Comparison of ENCODE assay signal across 8 cellular contexts in genomic region chr12:47870175-47870781, GRCh38. TPM values are rescaled to one million over a fixed set of nuclear protein-coding genes. Genes with fewer than 3 reads are reported as not detected.
DNase-seq lines count a peak whose midpoint lies in the region; ATAC-seq and TF ChIP-seq lines count a peak whose summit lies in the region.

No MANE protein-coding gene starts in this region.

- H2AFZ ChIP-seq in OCI-LY7 (ENCODE audit: low read length): no peak overlapping the region
- H2AFZ ChIP-seq in trophoblast cell (ENCODE audit: insufficient read depth, low read length, poor library complexity): no peak overlapping the region

- no peak overlapping the region for H3K9ac ChIP-seq in trophoblast cell (ENCODE audit: low read length)

- H2BK12ac ChIP-seq in trophoblast cell (ENCODE audit: low read length): no peak overlapping the region

- H3K14ac ChIP-seq in trophoblast cell (ENCODE audit: low read length): no peak overlapping the region

- no peaks in the 10 kb centered on the region for H3K9me2 ChIP-seq in OCI-LY7 (ENCODE audit: insufficient read depth, low read length)

- H3K27me3 ChIP-seq in esophagus squamous epithelium (no peaks in the 10 kb centered on the region), trophoblast cell (ENCODE audit: insufficient read depth, low read length) (no peaks in the 10 kb centered on the region), prostate gland (replicated peaks; ENCODE audit: insufficient read depth) (no peaks in the 10 kb centered on the region)

- DNase-seq in AG08396 (ENCODE audit: low spot score): peak; percentile 55
- peak; percentile 24 for DNase-seq in OCI-LY7 (ENCODE audit: low spot score)
- no peak for DNase-seq in esophagus squamous epithelium (lab: John Stamatoyannopoulos, UW)
- peak; percentile 74 to 76 for DNase-seq in trophoblast cell
- no peak for DNase-seq in prostate gland (ENCODE audit: low spot score)
- no peak for DNase-seq in GF-D8 (lab: John Stamatoyannopoulos, UW)

- TF ChIP-seq CTCF in OCI-LY7 (conservative IDR thresholded peaks at IDR 0.05; ENCODE audit: low read length) (peak; percentile 57), esophagus squamous epithelium (IDR thresholded peaks at IDR 0.05) (peak in 5 of 6 experiments; percentile 18 to 24 (median 23)), prostate gland (IDR thresholded peaks at IDR 0.05) (peak in 1 of 4 experiments; percentile 15)

- H4K20me1 ChIP-seq in OCI-LY7 (ENCODE audit: insufficient read depth, low read length): no peaks in the 10 kb centered on the region

- H3K23ac ChIP-seq in trophoblast cell (ENCODE audit: low read length): no peak overlapping the region

- BruUV-seq in OCI-LY7 (replicated peaks; lab: Mats Ljungman, UMichigan): no TSS peak

- CTCF ChIA-PET in OCI-LY7 (lab: Charles Lee; ENCODE audit: unreplicated experiment): interaction anchor here (0.6 kb wide), 3 partner anchors 19 to 219 kb away, joined by 3 to 9 read pairs (median 5); no protein-coding TSS in a partner anchor

- no peak overlapping the region for H4K91ac ChIP-seq in trophoblast cell (ENCODE audit: low read depth, low read length)

- H4K8ac ChIP-seq in trophoblast cell (ENCODE audit: low read depth, low read length): no peak overlapping the region

- H2AK5ac ChIP-seq in trophoblast cell (ENCODE audit: low read length): peak overlapping the region; percentile 18

- peak; percentile 21 for TF ChIP-seq POLR2A in GM18526 (IDR thresholded peaks at IDR 0.05; ENCODE audit: extremely low read depth, insufficient read length)
- TF ChIP-seq POLR2A in esophagus squamous epithelium (IDR thresholded peaks at IDR 0.05): no peak
- no peak for TF ChIP-seq POLR2A in prostate gland (IDR thresholded peaks at IDR 0.05)

- H3K4me2 ChIP-seq in OCI-LY7 (ENCODE audit: low read length) (no peak overlapping the region), trophoblast cell (ENCODE audit: low read length) (no peak overlapping the region)

- intact Hi-C loops in OCI-LY7 (cut with micrococcal nuclease; ENCODE audit: unreplicated experiment): loop anchor here (1.0 kb wide), 1 partner anchor 79 kb away; no protein-coding TSS in a partner anchor
- intact Hi-C loops in esophagus squamous epithelium (cut with DNase I): no loop called here
- intact Hi-C loops in prostate gland (cut with DNase I): no loop called here

- H3K79me1 ChIP-seq in trophoblast cell (ENCODE audit: low read length): no peaks in the 10 kb centered on the region

- POLR2A ChIA-PET in OCI-LY7 (lab: Charles Lee): interaction anchor here (0.5 to 1.5 kb wide), 6 partner anchors 11 to 107 kb away, joined by 3 to 9 read pairs (median 5); no protein-coding TSS in a partner anchor

- no peaks in the 10 kb centered on the region for H3K79me2 ChIP-seq in OCI-LY7 (ENCODE audit: insufficient read depth, low read depth, low read length)
- H3K79me2 ChIP-seq in trophoblast cell (ENCODE audit: control insufficient read depth, insufficient read depth, low read length, poor library complexity): no peaks in the 10 kb centered on the region

- H3K4me1 ChIP-seq in OCI-LY7 (ENCODE audit: insufficient read depth, low read length, poor library complexity, severe bottlenecking): peaks cover 17% of the 10 kb centered on the region
- H3K4me1 ChIP-seq in esophagus squamous epithelium: peaks cover 10 to 26% (median 15%) of the 10 kb centered on the region in 3 donors
- peaks cover 5 to 6% of the 10 kb centered on the region in 2 experiments for H3K4me1 ChIP-seq in trophoblast cell (ENCODE audit: control insufficient read depth in 1 of 2, insufficient read depth in 2 of 2, low read length in 2 of 2)
- no peaks in the 10 kb centered on the region for H3K4me1 ChIP-seq in prostate gland (replicated peaks)

- H3K36me3 ChIP-seq in OCI-LY7 (ENCODE audit: insufficient read depth, low read length) (no peaks in the 10 kb centered on the region), esophagus squamous epithelium (peaks cover 0 to 16% (median 0%) of the 10 kb centered on the region in 3 donors), trophoblast cell (ENCODE audit: control insufficient read depth in 1 of 2, insufficient read depth in 2 of 2, low read length in 2 of 2) (no peaks in the 10 kb centered on the region), prostate gland (no peaks in the 10 kb centered on the region)

- H3K4me3 ChIP-seq in OCI-LY7 (ENCODE audit: low read depth, low read length, poor library complexity, severe bottlenecking): no peak overlapping the region
- no peak overlapping the region for H3K4me3 ChIP-seq in esophagus squamous epithelium
- no peak overlapping the region for H3K4me3 ChIP-seq in trophoblast cell (ENCODE audit: low read depth, low read length)
- no peak overlapping the region for H3K4me3 ChIP-seq in prostate gland

- H3K27ac ChIP-seq in OCI-LY7 (ENCODE audit: low read depth, low read length, poor library complexity, severe bottlenecking): no peak overlapping the region
- H3K27ac ChIP-seq in esophagus squamous epithelium: peak overlapping the region in 3 of 4 donors; percentile 3 to 65 (median 58)
- no peak overlapping the region for H3K27ac ChIP-seq in trophoblast cell (ENCODE audit: low read depth, low read length)
- H3K27ac ChIP-seq in prostate gland: no peak overlapping the region

- H2BK5ac ChIP-seq in trophoblast cell (ENCODE audit: low read depth, low read length, poor library complexity): no peak overlapping the region

- 35 to 49% methylated on average over 4 to 5 of the region's 6 CpGs for WGBS in esophagus squamous epithelium, 2 donors
- WGBS in trophoblast cell (ENCODE audit: extremely low coverage, insufficient coverage, insufficient read length): no CpG with 5 or more reads among the region's 6 CpGs
- whole genome bisulfite sequencing in prostate gland: 49% methylated on average over 6 of the region's 6 CpGs

- ATAC-seq in GM21515 (IDR thresholded peaks at IDR 0.05; ENCODE audit: unreplicated experiment): no peak

- H3K4ac ChIP-seq in trophoblast cell (ENCODE audit: low read depth, low read length): no peak overlapping the region

- H2BK120ac ChIP-seq in trophoblast cell (ENCODE audit: insufficient read depth, low read length, poor library complexity): no peak overlapping the region

- no peaks in the 10 kb centered on the region for H3K9me3 ChIP-seq in OCI-LY7 (ENCODE audit: low read length)
- no peaks in the 10 kb centered on the region for H3K9me3 ChIP-seq in esophagus squamous epithelium
- H3K9me3 ChIP-seq in trophoblast cell (ENCODE audit: insufficient read depth, low read depth, low read length): no peaks in the 10 kb centered on the region
- H3K9me3 ChIP-seq in prostate gland: no peaks in the 10 kb centered on the region

- no peak overlapping the region for H4K12ac ChIP-seq in trophoblast cell (ENCODE audit: low read depth, low read length)

- H3K18ac ChIP-seq in trophoblast cell (ENCODE audit: low read length): no peak overlapping the region

RNA-seq across cellular contexts. Expression of gene VDR, which starts 34.5 kb away (rescaled TPM):
- 4.8 and 5.4 TPM in 2 replicates for total RNA-seq in OCI-LY7 (2014; rRNA removed; shearing (Covaris generic))
- total RNA-seq in OCI-LY7 (2022) (1.9 and 2.4 TPM in 2 replicates), esophagus squamous epithelium (10 to 100 TPM; 16.6 to 25.0 (median 21.3) TPM), prostate gland (1 to 10 TPM; 3.4 to 4.3 TPM)
- 0.56 and 0.60 TPM in 2 replicates for polyA plus RNA-seq in trophoblast cell (2013)

RNA-seq across cellular contexts. Expression of gene HDAC7, which starts 50.6 kb away (rescaled TPM):
- 38.4 and 45.9 TPM in 2 replicates for total RNA-seq in OCI-LY7 (2014; rRNA removed; shearing (Covaris generic))
- total RNA-seq in OCI-LY7 (2022) (130 and 131 TPM in 2 replicates), esophagus squamous epithelium (10 to 100 TPM; 19.8 to 37.2 (median 24.0) TPM), prostate gland (10 to 100 TPM; 39.5 to 67.7 TPM)
- 47.8 and 51.3 TPM in 2 replicates for polyA plus RNA-seq in trophoblast cell (2013)

Comparison
In these comparisons a context has a peak if more than half of its experiments do, and no peak if none do; other contexts are left out.
1. DNase-seq: peak in AG08396 (single experiment), OCI-LY7 (single experiment) and trophoblast cell (2 of 2); none in esophagus squamous epithelium (single experiment), prostate gland (single experiment) and GF-D8 (single experiment).
2. H3K27ac ChIP-seq: peak in esophagus squamous epithelium (3 of 4); none in OCI-LY7 (single experiment), trophoblast cell (single experiment) and prostate gland (0 of 2).